In the genomic region with DNA sequence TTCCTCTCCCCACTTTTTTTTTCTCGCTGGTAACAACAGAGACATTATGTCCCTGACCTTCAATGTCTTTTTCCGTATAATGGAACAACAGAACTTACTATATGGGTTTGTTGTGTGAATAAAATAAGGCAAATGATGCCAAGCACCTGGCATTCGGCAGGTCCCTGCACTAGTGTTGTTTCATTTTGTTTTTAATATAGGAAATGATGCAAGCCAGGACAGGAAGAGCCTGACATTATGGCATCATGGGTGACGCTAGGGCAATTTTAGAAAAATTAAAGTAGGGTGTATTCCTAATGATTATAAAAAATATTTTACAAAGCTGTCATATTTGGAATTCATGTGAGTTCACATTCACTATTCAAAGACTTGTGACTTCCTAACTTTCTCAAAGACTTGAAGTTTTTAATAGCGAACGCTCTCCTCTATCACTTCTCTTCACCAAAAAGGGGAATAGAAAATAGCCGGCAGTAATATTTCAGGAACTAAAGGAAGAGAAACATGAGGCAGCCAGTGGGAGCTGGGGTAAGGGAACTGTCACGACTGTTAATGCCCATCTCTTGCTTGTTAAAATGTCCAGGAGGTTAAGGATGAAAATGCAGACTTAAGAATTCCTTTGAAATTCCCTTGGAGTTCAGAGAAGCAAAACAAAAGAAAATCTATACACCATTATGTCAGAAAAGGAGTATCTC, we compare ENCODE assay signal across 15 cellular contexts.
A peak's percentile ranks its signal among the peaks of the same experiment; 100 is the strongest.
DNase-seq lines count a peak whose midpoint lies in the region; ATAC-seq and TF ChIP-seq lines count a peak whose summit lies in the region.
"Had no signal": no experiment of that assay in that cellular context is flagged by ENCODE, and none has a peak within 500 bp of the region (broad histone marks: within the 10 kb centered on the region; RNA-seq: fewer than 3 reads in every experiment).

No MANE protein-coding gene starts in this region.

- TF ChIP-seq CTCF in dorsolateral prefrontal cortex (IDR thresholded peaks at IDR 0.05 in 54 of 56, conservative IDR thresholded peaks at IDR 0.05 in 2 of 56; ENCODE audit: low read depth in 1 of 56, partially characterized antibody in 56 of 56) = no peak

- H3K4me3 ChIP-seq in dorsolateral prefrontal cortex = peak overlapping the region in 11 of 59 donors; percentile 2 to 22 (median 13)
- H3K4me3 ChIP-seq: gastroesophageal sphincter had no signal

- no peaks in the 10 kb centered on the region for H3K27me3 ChIP-seq in dorsolateral prefrontal cortex
- H3K27me3 ChIP-seq: gastroesophageal sphincter had no signal

- peak; percentile 35 for DNase-seq in SKM-1 treated with dmso at 0.1 percent for 144 hours (lab: John Stamatoyannopoulos, UW; ENCODE audit: unreplicated experiment)
- DNase-seq in SKM-1 (lab: John Stamatoyannopoulos, UW; ENCODE audit: unreplicated experiment) = no peak
- DNase-seq in NOMO-1 treated with dmso at 0.1 percent for 144 hours (lab: John Stamatoyannopoulos, UW; ENCODE audit: unreplicated experiment) = peak; percentile 71
- no peak for DNase-seq in dorsolateral prefrontal cortex
- DNase-seq in putamen (ENCODE audit: low spot score) = peak; percentile 26
- DNase-seq in glomerular visceral epithelial cell (ENCODE audit: extremely low spot score) = no peak
- DNase-seq: 8988T, activated gamma-delta T cell, DMS53, mesendoderm, NCI-H1105, OCI-M1 had no signal

- H3K27ac ChIP-seq in dorsolateral prefrontal cortex = peak overlapping the region in 34 of 59 donors; percentile 1 to 72 (median 34)
- H3K27ac ChIP-seq: gastroesophageal sphincter had no signal

- ATAC-seq in HG03432 (IDR thresholded peaks at IDR 0.05; ENCODE audit: unreplicated experiment) (no peak), GM18858 (IDR thresholded peaks at IDR 0.05; ENCODE audit: unreplicated experiment) (no peak)
- ATAC-seq: gastroesophageal sphincter had no signal

- intact Hi-C loops in dorsolateral prefrontal cortex (cut with DNase I) = loop anchor here in 1 of 2 donors (5.0 kb wide), 1 partner anchor 109 kb away; no protein-coding TSS in a partner anchor

Comparison
In these comparisons a context has a peak if more than half of its experiments do, and no peak if none do; other contexts are left out.
1. DNase-seq: peak in SKM-1 treated with dmso at 0.1 percent for 144 hours (single experiment), NOMO-1 treated with dmso at 0.1 percent for 144 hours (single experiment) and putamen (single experiment); none in SKM-1 (single experiment), dorsolateral prefrontal cortex (0 of 10) and glomerular visceral epithelial cell (single experiment).